9 cellular contexts compared by ENCODE assay signal in the genomic region with DNA sequence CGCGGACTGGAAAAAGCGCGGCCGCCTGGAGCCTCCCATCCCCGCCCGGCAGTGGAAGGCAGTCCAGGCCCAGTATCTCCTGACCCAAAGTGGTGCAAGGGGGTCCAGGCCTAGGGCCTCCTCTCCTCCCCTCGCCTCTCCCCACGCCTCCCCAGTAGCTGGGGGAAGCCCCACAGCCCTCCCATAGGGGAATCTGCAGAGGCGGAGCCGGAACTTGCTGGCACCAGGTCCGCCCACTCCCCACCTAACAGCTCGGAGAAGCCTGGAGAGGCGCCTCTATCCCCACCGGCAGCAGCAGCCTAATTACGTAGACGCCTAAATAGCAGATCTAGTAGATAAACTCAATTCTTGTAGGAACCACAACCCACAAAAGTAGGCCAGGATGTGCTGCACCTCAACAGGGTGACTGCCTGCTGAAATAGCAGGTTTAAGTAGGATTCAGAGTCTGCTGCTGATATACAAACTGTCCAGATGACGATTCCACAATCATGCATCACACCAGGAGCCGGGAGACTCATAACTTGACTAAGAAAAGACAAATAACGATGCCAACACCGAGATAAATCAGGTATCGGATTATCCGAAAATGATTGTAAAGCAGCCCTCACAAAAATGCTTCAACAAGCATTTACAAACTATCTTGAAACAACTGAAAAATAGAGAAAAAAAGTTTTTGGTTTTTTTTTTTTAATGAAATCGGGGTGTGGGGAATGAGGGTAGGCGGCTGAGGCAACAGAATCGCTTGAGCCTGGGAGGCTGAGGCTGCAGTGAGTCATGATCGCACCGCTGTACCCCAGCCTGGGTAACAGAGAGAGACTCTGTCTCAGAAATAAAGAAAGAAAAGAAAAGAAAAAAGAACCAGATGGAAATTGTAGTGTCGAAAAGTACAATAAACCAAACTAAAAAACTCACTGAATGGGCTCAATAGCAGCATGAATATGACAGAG. TPM values are rescaled to one million over a fixed set of nuclear protein-coding genes. Genes with fewer than 3 reads are reported as not detected.
DNase-seq lines count a peak whose midpoint lies in the region; ATAC-seq and TF ChIP-seq lines count a peak whose summit lies in the region.
"Had no signal": no experiment of that assay in that cellular context is flagged by ENCODE, and none has a peak within 500 bp of the region (broad histone marks: within the 10 kb centered on the region; RNA-seq: fewer than 3 reads in every experiment).

No MANE protein-coding gene starts in this region.

- H3K4me1 Mint-ChIP-seq in activated CD4-positive, alpha-beta T cell treated with anti-CD3 and anti-CD28 coated beads, Interleukin-2, amount 10 ng/mL, durations not matched to agents 24 days and 14 days = peaks cover 26% of the 10 kb centered on the region

- peak overlapping the region; percentile 90 for H3K4me3 Mint-ChIP-seq in activated CD4-positive, alpha-beta T cell treated with anti-CD3 and anti-CD28 coated beads, Interleukin-2, amount 10 ng/mL, durations not matched to agents 24 days and 14 days

- peak overlapping the region; percentile 96 for H3K27ac Mint-ChIP-seq in activated CD4-positive, alpha-beta T cell treated with anti-CD3 and anti-CD28 coated beads, Interleukin-2, amount 10 ng/mL, durations not matched to agents 24 days and 14 days

- ATAC-seq in esophagus mucosa = peak; percentile 35
- no peak for ATAC-seq in left lobe of liver
- ATAC-seq: HCT116 had no signal

- peaks cover 2% of the 10 kb centered on the region for H3K27me3 Mint-ChIP-seq in activated CD4-positive, alpha-beta T cell treated with anti-CD3 and anti-CD28 coated beads, Interleukin-2, amount 10 ng/mL, durations not matched to agents 24 days and 14 days

- no peaks in the 10 kb centered on the region for H3K9me3 Mint-ChIP-seq in activated CD4-positive, alpha-beta T cell treated with anti-CD3 and anti-CD28 coated beads, Interleukin-2, amount 10 ng/mL, durations not matched to agents 24 days and 14 days

- peaks cover 2% of the 10 kb centered on the region for H3K36me3 Mint-ChIP-seq in activated CD4-positive, alpha-beta T cell treated with anti-CD3 and anti-CD28 coated beads, Interleukin-2, amount 10 ng/mL, durations not matched to agents 24 days and 14 days (ENCODE audit: low read depth)

- DNase-seq in activated CD4-positive, alpha-beta T cell treated with anti-CD3 and anti-CD28 coated beads, Interleukin-2, amount 10 ng/mL, durations not matched to agents 24 days and 14 days = peak; percentile 96
- DNase-seq in stimulated activated CD8-positive, alpha-beta memory T cell treated with anti-CD3 and anti-CD28 coated beads, Interleukin-12 subunit alpha, Interleukin-12 subunit beta, amount 100 ng/mL, for 1 hour (ENCODE audit: low read depth) = peak; percentile 75
- DNase-seq in middle frontal gyrus (ENCODE audit: extremely low spot score, low spot score) (no peak), NCI-H748 treated with DMSO at 0.1 percent for 48 hours (lab: John Stamatoyannopoulos, UW) (no peak), NCI-H2196 treated with DMSO at 0.1 percent for 48 hours (lab: John Stamatoyannopoulos, UW; ENCODE audit: unreplicated experiment) (no peak), left lobe of liver (ENCODE audit: low spot score) (no peak)

- TF ChIP-seq POLR2A in GM19193 (IDR thresholded peaks at IDR 0.05; ENCODE audit: extremely low read depth, insufficient read depth, insufficient read length) = peak; percentile 46

- intact Hi-C loops in activated CD4-positive, alpha-beta T cell treated with anti-CD3 and anti-CD28 coated beads, Interleukin-2, amount 10 ng/mL, durations not matched to agents 24 days and 14 days (cut with micrococcal nuclease) = loop anchor here (1.0 to 5.0 kb wide), 3 partner anchors 13 to 78 kb away; a partner anchor contains a TSS

RNA-seq across cellular contexts. Expression of a gene that starts 11.4 kb away (rescaled TPM):
- 36.2 and 43.2 TPM in 2 replicates for total RNA-seq in activated CD4-positive, alpha-beta T cell treated with anti-CD3 and anti-CD28 coated beads, Interleukin-2, amount 10 ng/mL, durations not matched to agents 24 days and 14 days
- total RNA-seq in esophagus mucosa (23.8 TPM), left lobe of liver (17.9 TPM)

RNA-seq across cellular contexts. Expression of a gene that starts 14.6 kb away (rescaled TPM):
- total RNA-seq in activated CD4-positive, alpha-beta T cell treated with anti-CD3 and anti-CD28 coated beads, Interleukin-2, amount 10 ng/mL, durations not matched to agents 24 days and 14 days = 18.2 and 19.8 TPM in 2 replicates
- total RNA-seq in esophagus mucosa = 9.0 TPM
- total RNA-seq in left lobe of liver = 4.7 TPM

Comparison
In these comparisons a context has a peak if more than half of its experiments do, and no peak if none do; other contexts are left out.
1. DNase-seq: peak in activated CD4-positive, alpha-beta T cell treated with anti-CD3 and anti-CD28 coated beads, Interleukin-2, amount 10 ng/mL, durations not matched to agents 24 days and 14 days (single experiment) and stimulated activated CD8-positive, alpha-beta memory T cell treated with anti-CD3 and anti-CD28 coated beads, Interleukin-12 subunit alpha, Interleukin-12 subunit beta, amount 100 ng/mL, for 1 hour (single experiment); none in middle frontal gyrus (single experiment), NCI-H748 treated with DMSO at 0.1 percent for 48 hours (single experiment), NCI-H2196 treated with DMSO at 0.1 percent for 48 hours (single experiment) and left lobe of liver (single experiment).